In the genomic region with DNA sequence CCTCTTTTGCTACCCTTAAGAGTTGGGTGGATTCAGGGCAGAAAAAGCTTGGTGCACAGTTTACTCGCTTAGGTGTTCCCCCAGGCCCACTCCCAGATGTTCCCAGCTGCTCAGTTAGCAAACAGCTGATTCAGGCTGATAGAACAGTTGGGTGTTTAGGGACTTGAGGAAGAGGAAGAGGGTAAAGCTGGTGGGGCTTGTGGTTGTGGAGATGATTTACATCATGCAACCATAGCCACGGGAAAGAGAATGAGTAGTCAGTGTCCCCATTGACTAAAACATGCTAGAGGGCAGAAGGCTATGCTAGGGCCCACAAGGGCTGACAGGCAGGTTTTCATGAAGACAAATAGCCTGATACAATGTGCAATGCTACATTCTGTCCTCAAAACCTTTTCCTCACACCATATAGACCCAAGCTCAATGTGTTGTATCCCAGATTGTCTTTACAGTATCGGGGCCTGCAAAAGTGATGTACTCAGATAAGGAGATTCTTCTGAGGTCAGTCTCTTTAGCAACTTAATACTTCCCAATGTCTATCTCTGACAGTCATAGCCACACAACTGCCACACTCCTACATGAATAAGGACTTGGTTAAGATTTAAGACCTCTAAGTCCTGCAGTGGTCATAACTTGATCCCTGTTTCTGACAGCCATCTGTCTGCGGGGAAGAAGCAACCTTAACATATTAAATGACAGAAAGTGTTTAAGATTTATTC, we compare ENCODE assay signal across 1 cellular context.
TF ChIP-seq lines count a peak whose summit lies in the region.

No MANE protein-coding gene starts in this region.

TF ChIP-seq in HepG2, 621 proteins besides CTCF, POLR2A, EP300 and RAD21:
- TF ChIP-seq MLXIP (CRISPR knock-in tag; IDR thresholded peaks at IDR 0.05; ENCODE audit: borderline replicate concordance) (no peak), ZNF460 (CRISPR knock-in tag; IDR thresholded peaks at IDR 0.05; ENCODE audit: borderline replicate concordance) (no peak), RFXAP (CRISPR knock-in tag; IDR thresholded peaks at IDR 0.05; ENCODE audit: borderline replicate concordance) (no peak), HOXA7 (CRISPR knock-in tag; IDR thresholded peaks at IDR 0.05) (no peak), ZNF616 (CRISPR knock-in tag; IDR thresholded peaks at IDR 0.05; ENCODE audit: low read depth) (no peak), FLYWCH1 (CRISPR knock-in tag; IDR thresholded peaks at IDR 0.05) (no peak), NCOA5 (CRISPR knock-in tag; IDR thresholded peaks at IDR 0.05) (no peak), ZNF263 (CRISPR knock-in tag; IDR thresholded peaks at IDR 0.05) (no peak), MAFF (IDR thresholded peaks at IDR 0.05; ENCODE audit: low read depth, low read length) (no peak), RBAK (CRISPR knock-in tag; IDR thresholded peaks at IDR 0.05) (no peak), ZFP62 (CRISPR knock-in tag; IDR thresholded peaks at IDR 0.05) (no peak), CBX2 (IDR thresholded peaks at IDR 0.05; ENCODE audit: low read depth, low read length) (no peak), CBX2 (CRISPR knock-in tag; IDR thresholded peaks at IDR 0.05; ENCODE audit: low read depth) (no peak), SCMH1 (CRISPR knock-in tag; IDR thresholded peaks at IDR 0.05; ENCODE audit: borderline replicate concordance) (no peak), TMF1 (CRISPR knock-in tag; IDR thresholded peaks at IDR 0.05; ENCODE audit: low read depth) (no peak), JDP2 (CRISPR knock-in tag; IDR thresholded peaks at IDR 0.05; ENCODE audit: borderline replicate concordance) (no peak), ISL2 (CRISPR knock-in tag; IDR thresholded peaks at IDR 0.05) (no peak), HNF4G (IDR thresholded peaks at IDR 0.05; ENCODE audit: borderline replicate concordance, low read depth, low read length) (no peak), HNF4G (CRISPR knock-in tag; IDR thresholded peaks at IDR 0.05; ENCODE audit: borderline replicate concordance, low read depth) (no peak), PAWR (CRISPR knock-in tag; IDR thresholded peaks at IDR 0.05; ENCODE audit: borderline replicate concordance) (no peak)
- TF ChIP-seq, protein P1, sequence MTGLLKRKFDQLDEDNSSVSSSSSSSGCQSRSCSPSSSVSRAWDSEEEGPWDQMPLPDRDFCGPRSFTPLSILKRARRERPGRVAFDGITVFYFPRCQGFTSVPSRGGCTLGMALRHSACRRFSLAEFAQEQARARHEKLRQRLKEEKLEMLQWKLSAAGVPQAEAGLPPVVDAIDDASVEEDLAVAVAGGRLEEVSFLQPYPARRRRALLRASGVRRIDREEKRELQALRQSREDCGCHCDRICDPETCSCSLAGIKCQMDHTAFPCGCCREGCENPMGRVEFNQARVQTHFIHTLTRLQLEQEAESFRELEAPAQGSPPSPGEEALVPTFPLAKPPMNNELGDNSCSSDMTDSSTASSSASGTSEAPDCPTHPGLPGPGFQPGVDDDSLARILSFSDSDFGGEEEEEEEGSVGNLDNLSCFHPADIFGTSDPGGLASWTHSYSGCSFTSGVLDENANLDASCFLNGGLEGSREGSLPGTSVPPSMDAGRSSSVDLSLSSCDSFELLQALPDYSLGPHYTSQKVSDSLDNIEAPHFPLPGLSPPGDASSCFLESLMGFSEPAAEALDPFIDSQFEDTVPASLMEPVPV (CRISPR knock-in tag; IDR thresholded peaks at IDR 0.05): no peak
- TF ChIP-seq, protein P2, sequence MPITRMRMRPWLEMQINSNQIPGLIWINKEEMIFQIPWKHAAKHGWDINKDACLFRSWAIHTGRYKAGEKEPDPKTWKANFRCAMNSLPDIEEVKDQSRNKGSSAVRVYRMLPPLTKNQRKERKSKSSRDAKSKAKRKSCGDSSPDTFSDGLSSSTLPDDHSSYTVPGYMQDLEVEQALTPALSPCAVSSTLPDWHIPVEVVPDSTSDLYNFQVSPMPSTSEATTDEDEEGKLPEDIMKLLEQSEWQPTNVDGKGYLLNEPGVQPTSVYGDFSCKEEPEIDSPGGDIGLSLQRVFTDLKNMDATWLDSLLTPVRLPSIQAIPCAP (CRISPR knock-in tag; IDR thresholded peaks at IDR 0.05; ENCODE audit: low read depth): no peak
